In genomic region chr15:20646529-20647142, GRCh38 we compare ENCODE assay signal across 17 cellular contexts.
DNase-seq lines count a peak whose midpoint lies in the region; ATAC-seq and TF ChIP-seq lines count a peak whose summit lies in the region.
"Had no signal": no experiment of that assay in that cellular context is flagged by ENCODE, and none has a peak within 500 bp of the region (broad histone marks: within the 10 kb centered on the region; RNA-seq: fewer than 3 reads in every experiment).

No MANE protein-coding gene starts in this region.

- H3K9me3 ChIP-seq in RWPE2 (ENCODE audit: severe bottlenecking) (no peaks in the 10 kb centered on the region), mucosa of descending colon (peaks cover 8% of the 10 kb centered on the region)
- H3K9me3 ChIP-seq: SJSA1, thyroid gland had no signal

- H3K36me3 ChIP-seq in RWPE2 (ENCODE audit: low read depth) (no peaks in the 10 kb centered on the region), mucosa of descending colon (ENCODE audit: low read depth) (no peaks in the 10 kb centered on the region)
- H3K36me3 ChIP-seq: SJSA1, thyroid gland had no signal

- DNase-seq in AG20443 (ENCODE audit: low spot score) (peak; percentile 24), GM20000 (ENCODE audit: low spot score) (peak; percentile 30), RWPE2 (ENCODE audit: low spot score) (no peak), mucosa of descending colon (peak in 2 of 3 donors; percentile 23 to 47), erythroblast (lab: John Stamatoyannopoulos, UW) (no peak), NCI-H1105 (lab: John Stamatoyannopoulos, UW) (no peak), mucosa of gallbladder (ENCODE audit: low spot score) (no peak)
- DNase-seq: activated T-cell treated with anti-CD3 and anti-CD28 coated beads, Interleukin-2, amount 50 U/mL, for 24 hours; HCEC 1CT; midbrain; NCI-H1930; NCI-H524 treated with DMSO at 0.1 percent for 48 hours; stimulated activated CD4-positive, alpha-beta T cell treated with anti-CD3 and anti-CD28 coated beads, Interleukin-12 subunit alpha, Interleukin-12 subunit beta, amount 100 ng/mL, for 4 hours had no signal

- no peak overlapping the region for H3K27ac ChIP-seq in RWPE2 (ENCODE audit: poor library complexity, severe bottlenecking)
- H3K27ac ChIP-seq: SJSA1, thyroid gland had no signal

- peak; percentile 60 for ATAC-seq in RWPE2 (ENCODE audit: low read depth)
- ATAC-seq in mucosa of descending colon = peak; percentile 34
- no peak for ATAC-seq in HG03460 (IDR thresholded peaks at IDR 0.05; ENCODE audit: unreplicated experiment)
- ATAC-seq: WTC11 had no signal

- peaks cover 6% of the 10 kb centered on the region for H3K27me3 ChIP-seq in RWPE2 (ENCODE audit: insufficient read depth, poor library complexity, severe bottlenecking)
- H3K27me3 ChIP-seq: thyroid gland had no signal

- H3K4me3 ChIP-seq in RWPE2 (ENCODE audit: severe bottlenecking) (no peak overlapping the region), mucosa of descending colon (no peak overlapping the region)
- H3K4me3 ChIP-seq: SJSA1, thyroid gland had no signal

- TF ChIP-seq POLR2A in erythroblast (IDR thresholded peaks at IDR 0.05; ENCODE audit: low read length) = no peak

- TF ChIP-seq CTCF in GM20000 (IDR thresholded peaks at IDR 0.05; ENCODE audit: extremely low read depth, missing control alignments) = no peak
- no peak for TF ChIP-seq CTCF in RWPE2 (IDR thresholded peaks at IDR 0.05; ENCODE audit: poor library complexity, severe bottlenecking)
- TF ChIP-seq CTCF in mucosa of descending colon (IDR thresholded peaks at IDR 0.05) = no peak

- H3K4me1 ChIP-seq in RWPE2 (ENCODE audit: insufficient read depth, poor library complexity, severe bottlenecking) = peaks cover 16% of the 10 kb centered on the region
- no peaks in the 10 kb centered on the region for H3K4me1 ChIP-seq in mucosa of descending colon (ENCODE audit: low read depth)
- H3K4me1 ChIP-seq: SJSA1, thyroid gland had no signal

- intact Hi-C loops in mucosa of descending colon (cut with DNase I, micrococcal nuclease) = no loop called here

Comparison
In these comparisons a context has a peak if more than half of its experiments do, and no peak if none do; other contexts are left out.
1. DNase-seq: peak in AG20443 (single experiment), GM20000 (single experiment) and mucosa of descending colon (2 of 3); none in RWPE2 (single experiment), erythroblast (0 of 2), NCI-H1105 (single experiment) and mucosa of gallbladder (single experiment).